ENCODE assay signal across 13 cellular contexts in genomic region chr4:90219822-90220221, GRCh38.
"Had no signal": no experiment of that assay in that cellular context is flagged by ENCODE, and none has a peak within 500 bp of the region (broad histone marks: within the 10 kb centered on the region; RNA-seq: fewer than 3 reads in every experiment).

No MANE protein-coding gene starts in this region.

- H3K9me3 ChIP-seq: esophagus muscularis mucosa, lower lobe of right lung had no signal

- H3K27me3 ChIP-seq: esophagus muscularis mucosa had no signal

- H3K27me3 Mint-ChIP-seq: activated naive CD8-positive, alpha-beta T cell treated with anti-CD3 and anti-CD28 coated beads, Interleukin-2, amount 10 ng/mL, durations not matched to agents 7 days and 5 days had no signal

- H3K9me3 Mint-ChIP-seq: activated naive CD8-positive, alpha-beta T cell treated with anti-CD3 and anti-CD28 coated beads, Interleukin-2, amount 10 ng/mL, durations not matched to agents 7 days and 5 days; activated T-cell treated with anti-CD3 and anti-CD28 coated beads, Interleukin-2, amount 50 U/mL, for 4 hours had no signal

- H3K9ac ChIP-seq: parathyroid adenoma had no signal

- H3K4me1 Mint-ChIP-seq: activated naive CD8-positive, alpha-beta T cell treated with anti-CD3 and anti-CD28 coated beads, Interleukin-2, amount 10 ng/mL, durations not matched to agents 7 days and 5 days; immature natural killer cell had no signal

- H3K27ac Mint-ChIP-seq: activated naive CD8-positive, alpha-beta T cell treated with anti-CD3 and anti-CD28 coated beads, Interleukin-2, amount 10 ng/mL, durations not matched to agents 7 days and 5 days; immature natural killer cell; mesothelial cell of epicardium had no signal

- ATAC-seq: activated T-cell treated with anti-CD3 and anti-CD28 coated beads, Interleukin-2, amount 50 U/mL, for 4 hours; lower lobe of right lung had no signal

- H3K4me1 ChIP-seq: esophagus muscularis mucosa, lower lobe of right lung, parathyroid adenoma had no signal

- DNase-seq: activated CD4-positive, alpha-beta T cell treated with anti-CD3 and anti-CD28 coated beads, Interleukin-2, amount 50 U/mL, for 48 hours; activated CD4-positive, CD25-positive, alpha-beta regulatory T cell treated with anti-CD3 and anti-CD28 coated beads, Interleukin-2, amount 50 U/mL, for 72 hours; activated effector memory CD4-positive, alpha-beta T cell treated with anti-CD3 and anti-CD28 coated beads, Interleukin-2, amount 50 U/mL, for 16 hours; activated naive CD8-positive, alpha-beta T cell treated with anti-CD3 and anti-CD28 coated beads, Interleukin-2, amount 10 ng/mL, durations not matched to agents 7 days and 5 days; activated T-cell treated with anti-CD3 and anti-CD28 coated beads, Interleukin-2, amount 50 U/mL, for 4 hours; anterior cingulate cortex; cerebellar nuclear complex; glutamatergic neuron; immature natural killer cell; lower lobe of right lung had no signal

- H3K36me3 ChIP-seq: esophagus muscularis mucosa, lower lobe of right lung had no signal

- H3K36me3 Mint-ChIP-seq: activated naive CD8-positive, alpha-beta T cell treated with anti-CD3 and anti-CD28 coated beads, Interleukin-2, amount 10 ng/mL, durations not matched to agents 7 days and 5 days; immature natural killer cell; mesothelial cell of epicardium had no signal

- H3K4me3 ChIP-seq: esophagus muscularis mucosa, lower lobe of right lung had no signal

- H3K27ac ChIP-seq: esophagus muscularis mucosa, lower lobe of right lung, parathyroid adenoma had no signal

- H2AFZ ChIP-seq: parathyroid adenoma had no signal

- H3K4me3 Mint-ChIP-seq: activated naive CD8-positive, alpha-beta T cell treated with anti-CD3 and anti-CD28 coated beads, Interleukin-2, amount 10 ng/mL, durations not matched to agents 7 days and 5 days; activated T-cell treated with anti-CD3 and anti-CD28 coated beads, Interleukin-2, amount 50 U/mL, for 4 hours; immature natural killer cell; mesothelial cell of epicardium had no signal
